13 cellular contexts compared by ENCODE assay signal in genomic region chr14:89625988-89626806, GRCh38.
DNase-seq lines count a peak whose midpoint lies in the region; ATAC-seq and TF ChIP-seq lines count a peak whose summit lies in the region.
"Had no signal": no experiment of that assay in that cellular context is flagged by ENCODE, and none has a peak within 500 bp of the region (broad histone marks: within the 10 kb centered on the region; RNA-seq: fewer than 3 reads in every experiment).

No MANE protein-coding gene starts in this region.

- peak overlapping the region; percentile 92 to 99 (median 97) for H3K27ac Mint-ChIP-seq in immature natural killer cell
- H3K27ac Mint-ChIP-seq: WTC11 had no signal

- peak overlapping the region; percentile 8 to 80 (median 78) for H3K4me3 Mint-ChIP-seq in immature natural killer cell
- H3K4me3 Mint-ChIP-seq: WTC11 had no signal

- peaks cover 66 to 74% of the 10 kb centered on the region in 2 donors for H3K4me1 Mint-ChIP-seq in immature natural killer cell

- DNase-seq in NCI-H1092 treated with DMSO at 0.1 percent for 48 hours (lab: John Stamatoyannopoulos, UW) (peak; percentile 3), NCI-H1092 (lab: John Stamatoyannopoulos, UW) (no peak), NOMO-1 treated with DMSO at 0.1 percent for 48 hours (lab: John Stamatoyannopoulos, UW; ENCODE audit: unreplicated experiment) (peak; percentile 56), immature natural killer cell (peak; percentile 73 to 75 (median 74)), upper lobe of left lung (no peak)
- no peak for DNase-seq in NK-92 treated with Interleukin-12 subunit alpha and Interleukin-12 subunit beta, amount 100 ng/mL, for 24 hours (lab: John Stamatoyannopoulos, UW)
- DNase-seq: 8988T, NCI-H1417 treated with DMSO at 0.1 percent for 48 hours had no signal

- TF ChIP-seq EP300 in upper lobe of left lung (IDR thresholded peaks at IDR 0.05) = no peak

- peaks cover 0 to 14% (median 6%) of the 10 kb centered on the region in 4 donors for H3K4me1 ChIP-seq in upper lobe of left lung
- H3K4me1 ChIP-seq: ascending aorta had no signal

- 71 to 86% methylated on average over 8 of the region's 8 CpGs for WGBS in upper lobe of left lung, 2 donors

- no peak overlapping the region for H3K27ac ChIP-seq in upper lobe of left lung
- H3K27ac ChIP-seq: ascending aorta had no signal

- no peaks in the 10 kb centered on the region for H3K9me3 ChIP-seq in upper lobe of left lung
- H3K9me3 ChIP-seq: ascending aorta, HAP-1 had no signal

- no peaks in the 10 kb centered on the region for H3K27me3 ChIP-seq in upper lobe of left lung
- H3K27me3 ChIP-seq: ascending aorta had no signal

- H3K36me3 Mint-ChIP-seq in immature natural killer cell = peaks cover 0 to 4% (median 3%) of the 10 kb centered on the region in 3 donors
- H3K36me3 Mint-ChIP-seq: WTC11 had no signal

- peaks cover 3 to 12% (median 6%) of the 10 kb centered on the region in 3 donors for H3K27me3 Mint-ChIP-seq in immature natural killer cell (ENCODE audit: low read depth in 3 of 3)

- ATAC-seq in GM18867 (IDR thresholded peaks at IDR 0.05; ENCODE audit: unreplicated experiment) = peak; percentile 55
- no peak for ATAC-seq in HG03565 (IDR thresholded peaks at IDR 0.05; ENCODE audit: unreplicated experiment)
- no peak for ATAC-seq in upper lobe of left lung (ENCODE audit: low FRiP score in 2 of 2)

- peaks cover 0 to 13% (median 0%) of the 10 kb centered on the region in 6 donors for H3K9me3 Mint-ChIP-seq in immature natural killer cell
- H3K9me3 Mint-ChIP-seq: WTC11 had no signal

- TF ChIP-seq CTCF in upper lobe of left lung (IDR thresholded peaks at IDR 0.05) = no peak

- no peaks in the 10 kb centered on the region for H3K36me3 ChIP-seq in upper lobe of left lung
- H3K36me3 ChIP-seq: ascending aorta, HAP-1 had no signal

- TF ChIP-seq POLR2A in upper lobe of left lung (IDR thresholded peaks at IDR 0.05) = no peak

- no peak overlapping the region for H3K4me3 ChIP-seq in upper lobe of left lung
- H3K4me3 ChIP-seq: HAP-1 had no signal

Comparison
In these comparisons a context has a peak if more than half of its experiments do, and no peak if none do; other contexts are left out.
1. DNase-seq: peak in NCI-H1092 treated with DMSO at 0.1 percent for 48 hours (single experiment), NOMO-1 treated with DMSO at 0.1 percent for 48 hours (single experiment) and immature natural killer cell (3 of 3); none in NCI-H1092 (single experiment), NK-92 treated with Interleukin-12 subunit alpha and Interleukin-12 subunit beta, amount 100 ng/mL, for 24 hours (single experiment) and upper lobe of left lung (0 of 2).